In genomic region chr19:55487884-55488687, GRCh38 we compare ENCODE assay signal across 8 cellular contexts. TPM values are rescaled to one million over a fixed set of nuclear protein-coding genes. Genes with fewer than 3 reads are reported as not detected.
DNase-seq lines count a peak whose midpoint lies in the region; TF ChIP-seq lines count a peak whose summit lies in the region.

Gene SSC5D, plus strand, starts transcription at chr19:55488436. Its CDS starts 154 bp downstream, at chr19:55488590.

- TF ChIP-seq CTCF in adrenal gland (IDR thresholded peaks at IDR 0.05) (no peak), testis (IDR thresholded peaks at IDR 0.05) (no peak), GM13976 (IDR thresholded peaks at IDR 0.05; ENCODE audit: borderline replicate concordance, control extremely low read depth, extremely low read depth, insufficient read depth, missing control alignments) (no peak)

- no peak within 1 kb of the TSS for H3K4me3 Mint-ChIP-seq in activated CD4-positive, alpha-beta memory T cell treated with anti-CD3 and anti-CD28 coated beads for 36 hours
- no peak within 1 kb of the TSS for H3K4me3 Mint-ChIP-seq in activated CD4-positive, alpha-beta memory T cell treated with anti-CD3 and anti-CD28 coated beads, Interleukin-2, amount 10 ng/mL, durations not matched to agents 7 days and 5 days

- H3K4me1 Mint-ChIP-seq in activated CD4-positive, alpha-beta memory T cell treated with anti-CD3 and anti-CD28 coated beads for 36 hours (ENCODE audit: low read depth), result peaks cover 15% of the 10 kb centered on the region
- H3K4me1 Mint-ChIP-seq in activated CD4-positive, alpha-beta memory T cell treated with anti-CD3 and anti-CD28 coated beads, Interleukin-2, amount 10 ng/mL, durations not matched to agents 7 days and 5 days, result peaks cover 12% of the 10 kb centered on the region

- DNase-seq in activated CD4-positive, alpha-beta memory T cell treated with anti-CD3 and anti-CD28 coated beads for 36 hours, result no peak
- no peak for DNase-seq in activated CD4-positive, alpha-beta memory T cell treated with anti-CD3 and anti-CD28 coated beads, Interleukin-2, amount 10 ng/mL, durations not matched to agents 7 days and 5 days
- DNase-seq in adrenal gland (peak in 5 of 7 donors; percentile 32 to 60 (median 47)), iris pigment epithelial cell (ENCODE audit: low read depth) (peak; percentile 22), testis (peak; percentile 60), GM13976 (ENCODE audit: low spot score) (no peak), OCI-M2 (lab: John Stamatoyannopoulos, UW; ENCODE audit: unreplicated experiment) (no peak), foreskin melanocyte (no peak)

- no peaks in the 10 kb centered on the region for H3K9me3 Mint-ChIP-seq in activated CD4-positive, alpha-beta memory T cell treated with anti-CD3 and anti-CD28 coated beads for 36 hours
- H3K9me3 Mint-ChIP-seq in activated CD4-positive, alpha-beta memory T cell treated with anti-CD3 and anti-CD28 coated beads, Interleukin-2, amount 10 ng/mL, durations not matched to agents 7 days and 5 days, result no peaks in the 10 kb centered on the region

- CTCF ChIA-PET in activated CD4-positive, alpha-beta memory T cell treated with anti-CD3 and anti-CD28 coated beads for 36 hours (lab: Charles Lee), result interaction anchor here (1.9 to 3.5 kb wide), 2 partner anchors 16 to 21 kb away, joined by 12 to 25 read pairs; no protein-coding TSS in a partner anchor
- CTCF ChIA-PET in activated CD4-positive, alpha-beta memory T cell treated with anti-CD3 and anti-CD28 coated beads, Interleukin-2, amount 10 ng/mL, durations not matched to agents 7 days and 5 days (lab: Charles Lee), result interaction anchor here (2.1 kb wide), 1 partner anchor 16 kb away, joined by 8 read pairs; no protein-coding TSS in a partner anchor

- peak within 1 kb of the TSS; percentile 76 to 97 (median 93) for H3K27ac ChIP-seq in adrenal gland
- H3K27ac ChIP-seq in testis, result peak within 1 kb of the TSS; percentile 89 to 94

- in situ Hi-C loops in GM13976 (cut with MboI; ENCODE audit: low sequenced_read_pairs, unreplicated experiment), result no loop called here

- TF ChIP-seq POLR2A in adrenal gland (IDR thresholded peaks at IDR 0.05) (no peak), testis (IDR thresholded peaks at IDR 0.05) (no peak)

- H3K27me3 ChIP-seq in adrenal gland (no peaks in the 10 kb centered on the region), testis (no peaks in the 10 kb centered on the region)

- H3K4me3 ChIP-seq in adrenal gland (peak within 1 kb of the TSS in 1 of 4 donors; percentile 5), testis (no peak within 1 kb of the TSS)

- peaks cover 0 to 4% of the 10 kb centered on the region in 2 donors for H3K36me3 ChIP-seq in adrenal gland (replicated peaks in 1 of 2)
- H3K36me3 ChIP-seq in testis (ENCODE audit: low read depth, missing control alignments), result no peaks in the 10 kb centered on the region

- 6 to 24% (median 9%) methylated on average over 8 to 21 of the region's 22 CpGs for WGBS in adrenal gland, 4 donors
- WGBS in testis, 2 donors, result 32 to 33% methylated on average over 8 to 16 of the region's 22 CpGs

- H3K27me3 Mint-ChIP-seq in activated CD4-positive, alpha-beta memory T cell treated with anti-CD3 and anti-CD28 coated beads for 36 hours, result peaks cover 10% of the 10 kb centered on the region
- peaks cover 2% of the 10 kb centered on the region for H3K27me3 Mint-ChIP-seq in activated CD4-positive, alpha-beta memory T cell treated with anti-CD3 and anti-CD28 coated beads, Interleukin-2, amount 10 ng/mL, durations not matched to agents 7 days and 5 days

- H3K27ac Mint-ChIP-seq in activated CD4-positive, alpha-beta memory T cell treated with anti-CD3 and anti-CD28 coated beads for 36 hours, result peak within 1 kb of the TSS; percentile 77
- H3K27ac Mint-ChIP-seq in activated CD4-positive, alpha-beta memory T cell treated with anti-CD3 and anti-CD28 coated beads, Interleukin-2, amount 10 ng/mL, durations not matched to agents 7 days and 5 days, result no peak within 1 kb of the TSS

- H3K36me3 Mint-ChIP-seq in activated CD4-positive, alpha-beta memory T cell treated with anti-CD3 and anti-CD28 coated beads for 36 hours, result no peaks in the 10 kb centered on the region
- H3K36me3 Mint-ChIP-seq in activated CD4-positive, alpha-beta memory T cell treated with anti-CD3 and anti-CD28 coated beads, Interleukin-2, amount 10 ng/mL, durations not matched to agents 7 days and 5 days (ENCODE audit: low read depth), result peaks cover 3% of the 10 kb centered on the region

- no peaks in the 10 kb centered on the region for H3K9me3 ChIP-seq in adrenal gland (replicated peaks in 1 of 3)
- no peaks in the 10 kb centered on the region for H3K9me3 ChIP-seq in testis

- POLR2A ChIA-PET in activated CD4-positive, alpha-beta memory T cell treated with anti-CD3 and anti-CD28 coated beads for 36 hours (lab: Charles Lee), result interaction anchor here (1.3 to 3.4 kb wide), 4 partner anchors 12 to 229 kb away, joined by 4 to 23 read pairs (median 5); partner anchors contain the start of genes PPP6R1, UBE2S and ZNF628
- POLR2A ChIA-PET in activated CD4-positive, alpha-beta memory T cell treated with anti-CD3 and anti-CD28 coated beads, Interleukin-2, amount 10 ng/mL, durations not matched to agents 7 days and 5 days (lab: Charles Lee), result interaction anchor here (1.3 to 2.3 kb wide), 3 partner anchors 16 to 370 kb away, joined by 3 to 6 read pairs (median 4); partner anchors contain the start of genes ISOC2 and PPP1R12C

- H3K4me1 ChIP-seq in adrenal gland (replicated peaks in 1 of 2) (peaks cover 38 to 39% of the 10 kb centered on the region in 2 donors), testis (peaks cover 48% of the 10 kb centered on the region)

- intact Hi-C loops in activated CD4-positive, alpha-beta memory T cell treated with anti-CD3 and anti-CD28 coated beads for 36 hours (cut with micrococcal nuclease), result no loop called here
- intact Hi-C loops in adrenal gland (cut with DNase I), result no loop called here
- intact Hi-C loops in testis (cut with DNase I; ENCODE audit: low total_unique reads), result no loop called here

RNA-seq across cellular contexts. Expression of gene SSC5D, which starts in this region (rescaled TPM):
- under 1 TPM in 1 of 2 experiments, not detected in 1; 0.33 TPM for total RNA-seq in activated CD4-positive, alpha-beta memory T cell treated with anti-CD3 and anti-CD28 coated beads for 36 hours
- total RNA-seq in activated CD4-positive, alpha-beta memory T cell treated with anti-CD3 and anti-CD28 coated beads, Interleukin-2, amount 10 ng/mL, durations not matched to agents 7 days and 5 days, result under 1 TPM; 0.15 to 0.18 TPM
- total RNA-seq in adrenal gland (1 to 10 TPM; 1.5 to 6.8 (median 4.5) TPM), testis (1 to 10 TPM; 6.4 to 6.9 TPM)
- polyA plus RNA-seq in adrenal gland (1 to 10 TPM; 1.3 to 10.0 (median 1.5) TPM), testis (ENCODE audit: insufficient read depth, low read depth, low replicate concordance) (10.7 TPM)

Comparison
In these comparisons a context has a peak if more than half of its experiments do, and no peak if none do; other contexts are left out.
1. DNase-seq: peak in adrenal gland (5 of 7), iris pigment epithelial cell (single experiment) and testis (single experiment); none in activated CD4-positive, alpha-beta memory T cell treated with anti-CD3 and anti-CD28 coated beads for 36 hours (single experiment), activated CD4-positive, alpha-beta memory T cell treated with anti-CD3 and anti-CD28 coated beads, Interleukin-2, amount 10 ng/mL, durations not matched to agents 7 days and 5 days (single experiment), GM13976 (single experiment), OCI-M2 (single experiment) and foreskin melanocyte (single experiment).